ENCODE assay signal across 19 cellular contexts in genomic region chr4:98608343-98608742, GRCh38. TPM values are rescaled to one million over a fixed set of nuclear protein-coding genes. Genes with fewer than 3 reads are reported as not detected.
DNase-seq lines count a peak whose midpoint lies in the region; ATAC-seq, FAIRE-seq and TF ChIP-seq lines count a peak whose summit lies in the region.
"Had no signal": no experiment of that assay in that cellular context is flagged by ENCODE, and none has a peak within 500 bp of the region (broad histone marks: within the 10 kb centered on the region; RNA-seq: fewer than 3 reads in every experiment).

No MANE protein-coding gene starts in this region.

- no peaks in the 10 kb centered on the region; a peak in 1 of 7 replicates for H3K27me3 ChIP-seq in H1 (replicated peaks in 1 of 4; ENCODE audit: control insufficient read depth in 3 of 4, extremely low read depth in 1 of 4, insufficient read depth in 3 of 4, low read length in 3 of 4)

- H3K4me1 Mint-ChIP-seq in activated CD8-positive, alpha-beta T cell treated with anti-CD3 and anti-CD28 coated beads, Interleukin-2, amount 10 ng/mL, durations not matched to agents 7 days and 5 days (ENCODE audit: low read depth): peaks cover 46% of the 10 kb centered on the region
- H3K4me1 Mint-ChIP-seq in activated CD8-positive, alpha-beta T cell treated with anti-CD3 and anti-CD28 coated beads for 36 hours (ENCODE audit: low read depth): peaks cover 48% of the 10 kb centered on the region

- H3K4me3 ChIP-seq in H1 (ENCODE audit: extremely low read depth in 1 of 4, insufficient read depth in 2 of 4, low read depth in 3 of 4, low read length in 4 of 4): no peak overlapping the region
- H3K4me3 ChIP-seq: A549, HAP-1 had no signal

- H3K27ac ChIP-seq in KOPT-K1 (ENCODE audit: low read depth, low read length, poor library complexity, severe bottlenecking) (peak overlapping the region; percentile 45), H1 (ENCODE audit: low read depth, low read length) (no peak overlapping the region)
- H3K27ac ChIP-seq: A549, HL-60, RWPE1 had no signal

- H3K14ac ChIP-seq in H1 (ENCODE audit: insufficient read length): no peak overlapping the region

- no peak overlapping the region for H4K8ac ChIP-seq in H1 (ENCODE audit: extremely low read depth, insufficient read depth, low read length)

- peak overlapping the region; percentile 26; the same call in 1 of the 2 replicates for H2BK5ac ChIP-seq in H1 (ENCODE audit: low read depth, low read length)

- peaks cover 0 to 38% of the 10 kb centered on the region in 2 experiments; a peak in 2 of 4 replicates for H3K79me2 ChIP-seq in H1 (ENCODE audit: control insufficient read depth in 1 of 2, insufficient read depth in 2 of 2, low read length in 2 of 2)

- DNase-seq in activated CD8-positive, alpha-beta T cell treated with anti-CD3 and anti-CD28 coated beads, Interleukin-2, amount 10 ng/mL, durations not matched to agents 7 days and 5 days: no peak
- DNase-seq in activated CD8-positive, alpha-beta T cell treated with anti-CD3 and anti-CD28 coated beads for 36 hours: no peak
- DNase-seq in H1 (ENCODE audit: low read depth in 1 of 2, low spot score in 2 of 2) (no peak), occipital lobe (lab: John Stamatoyannopoulos, UW) (no peak), NCI-H2081 treated with DMSO at 0.1 percent for 48 hours (lab: John Stamatoyannopoulos, UW) (no peak)
- DNase-seq in stimulated activated CD4-positive, alpha-beta T cell treated with anti-CD3 and anti-CD28 coated beads, Interleukin-2, amount 100 ng/mL, for 24 hours: no peak
- DNase-seq: DMS153, NCI-H1417 treated with DMSO at 0.1 percent for 48 hours, NCI-H1930, NCI-H510A treated with DMSO at 0.1 percent for 48 hours, NCI-H82, PC-3 had no signal

- no peak overlapping the region for H4K5ac ChIP-seq in H1 (ENCODE audit: insufficient read length, low read depth, low read length)

- no peak for TF ChIP-seq CTCF in activated CD8-positive, alpha-beta T cell treated with anti-CD3 and anti-CD28 coated beads for 36 hours (IDR thresholded peaks at IDR 0.05)
- no peak for TF ChIP-seq CTCF in H1 (IDR thresholded peaks at IDR 0.05; ENCODE audit: control extremely low read depth in 1 of 3, insufficient read depth in 1 of 3, low read depth in 1 of 3, low read length in 3 of 3)

- CTCF ChIA-PET in activated CD8-positive, alpha-beta T cell treated with anti-CD3 and anti-CD28 coated beads, Interleukin-2, amount 10 ng/mL, durations not matched to agents 7 days and 5 days (lab: Charles Lee): no interaction called here
- CTCF ChIA-PET in activated CD8-positive, alpha-beta T cell treated with anti-CD3 and anti-CD28 coated beads for 36 hours (lab: Charles Lee): no interaction called here
- CTCF ChIA-PET in H1 (lab: Charles Lee; ENCODE audit: partially characterized antibody): interaction anchor here (1.1 kb wide), 2 partner anchors 9 to 20 kb away, joined by 3 read pairs; no protein-coding TSS in a partner anchor

- H2BK12ac ChIP-seq in H1 (ENCODE audit: low read depth, low read length): peak overlapping the region; percentile 19; the same call in 1 of the 2 replicates

- no peak overlapping the region for H3K56ac ChIP-seq in H1 (replicated peaks; ENCODE audit: insufficient read length, low read depth, low read length)

- 0 out of 2 replicates have a peak overlapping the region, but pooled peaks have one; percentile 55 for H2BK20ac ChIP-seq in H1 (ENCODE audit: low read length)

- intact Hi-C loops in activated CD8-positive, alpha-beta T cell treated with anti-CD3 and anti-CD28 coated beads for 36 hours (cut with micrococcal nuclease): loop anchor here (10.0 kb wide), 1 partner anchor 124 kb away; no protein-coding TSS in a partner anchor

- TF ChIP-seq RAD21 in H1 (IDR thresholded peaks at IDR 0.05 in 1 of 2, conservative IDR thresholded peaks at IDR 0.05 in 1 of 2; ENCODE audit: low read depth in 2 of 2, low read length in 2 of 2): no peak

- 82% methylated on average over 5 of the region's 5 CpGs; no CpG with 5 or more reads in 1 of the 2 experiments for WGBS in H1 (ENCODE audit: extremely low coverage in 1 of 2, insufficient coverage in 1 of 2, insufficient read length in 1 of 2, insufficient replicate concordance in 2 of 2, low coverage in 1 of 2, low lambda C conversion rate in 2 of 2, missing lambda C conversion rate in 1 of 2), 2 experiments

- H3K4me3 Mint-ChIP-seq in activated CD8-positive, alpha-beta T cell treated with anti-CD3 and anti-CD28 coated beads, Interleukin-2, amount 10 ng/mL, durations not matched to agents 7 days and 5 days: no peak overlapping the region
- H3K4me3 Mint-ChIP-seq in activated CD8-positive, alpha-beta T cell treated with anti-CD3 and anti-CD28 coated beads for 36 hours: no peak overlapping the region

- H2AK5ac ChIP-seq in H1 (ENCODE audit: low read depth, low read length): 0 out of 2 replicates have a peak overlapping the region, but pooled peaks have one; percentile 32

- peaks cover 12 to 27% (median 22%) of the 10 kb centered on the region in 4 experiments for H3K4me1 ChIP-seq in H1 (replicated peaks in 1 of 4; ENCODE audit: control insufficient read depth in 3 of 4, insufficient read depth in 4 of 4, low read length in 3 of 4)
- H3K4me1 ChIP-seq: A549 had no signal

- no peak overlapping the region for H3K9ac ChIP-seq in H1 (replicated peaks in 1 of 4; ENCODE audit: extremely low read depth in 1 of 4, low read depth in 3 of 4, low read length in 3 of 4)

- H2AFZ ChIP-seq in H1 (ENCODE audit: low read length): no peak overlapping the region

- H3K27me3 Mint-ChIP-seq in activated CD8-positive, alpha-beta T cell treated with anti-CD3 and anti-CD28 coated beads, Interleukin-2, amount 10 ng/mL, durations not matched to agents 7 days and 5 days (ENCODE audit: low read depth): no peaks in the 10 kb centered on the region
- no peaks in the 10 kb centered on the region for H3K27me3 Mint-ChIP-seq in activated CD8-positive, alpha-beta T cell treated with anti-CD3 and anti-CD28 coated beads for 36 hours

- H3K9me3 Mint-ChIP-seq in activated CD8-positive, alpha-beta T cell treated with anti-CD3 and anti-CD28 coated beads, Interleukin-2, amount 10 ng/mL, durations not matched to agents 7 days and 5 days (ENCODE audit: insufficient read depth): no peaks in the 10 kb centered on the region
- H3K9me3 Mint-ChIP-seq in activated CD8-positive, alpha-beta T cell treated with anti-CD3 and anti-CD28 coated beads for 36 hours: peaks cover 2% of the 10 kb centered on the region

- POLR2A ChIA-PET in activated CD8-positive, alpha-beta T cell treated with anti-CD3 and anti-CD28 coated beads, Interleukin-2, amount 10 ng/mL, durations not matched to agents 7 days and 5 days (lab: Charles Lee): no interaction called here
- POLR2A ChIA-PET in activated CD8-positive, alpha-beta T cell treated with anti-CD3 and anti-CD28 coated beads for 36 hours (lab: Charles Lee): no interaction called here
- POLR2A ChIA-PET in H1 (lab: Charles Lee; ENCODE audit: partially characterized antibody): interaction anchor here (2.1 kb wide), 1 partner anchor 71 kb away, joined by 6 read pairs; no protein-coding TSS in a partner anchor

- no peak overlapping the region for H2BK120ac ChIP-seq in H1 (replicated peaks; ENCODE audit: low read depth, low read length)

- TF ChIP-seq EP300 in H1 (IDR thresholded peaks at IDR 0.05; ENCODE audit: borderline replicate concordance in 1 of 2, low read depth in 2 of 2, low read length in 2 of 2): no peak

- H3K4me2 ChIP-seq in H1 (ENCODE audit: insufficient read depth in 1 of 2, low read depth in 2 of 2, low read length in 2 of 2): no peak overlapping the region
- H3K4me2 ChIP-seq: A549 had no signal

- no peak overlapping the region for H2BK15ac ChIP-seq in H1 (ENCODE audit: low read length)

- no peaks in the 10 kb centered on the region for H3K36me3 ChIP-seq in KOPT-K1 (ENCODE audit: insufficient read depth, low read length)
- no peaks in the 10 kb centered on the region for H3K36me3 ChIP-seq in H1 (ENCODE audit: control insufficient read depth in 2 of 4, insufficient read depth in 4 of 4, low read length in 3 of 4)
- H3K36me3 ChIP-seq: HAP-1 had no signal

- no peak overlapping the region for H3K23ac ChIP-seq in H1 (ENCODE audit: insufficient read length)

- no peaks in the 10 kb centered on the region for H3K23me2 ChIP-seq in H1 (ENCODE audit: low read depth, low read length)

- peaks cover 4% of the 10 kb centered on the region for H3K79me1 ChIP-seq in H1 (ENCODE audit: low read depth, low read length)

- no peaks in the 10 kb centered on the region for H4K20me1 ChIP-seq in H1 (replicated peaks in 1 of 2; ENCODE audit: control insufficient read depth in 1 of 2, insufficient read depth in 2 of 2, low read length in 2 of 2)

- H3K18ac ChIP-seq in H1 (ENCODE audit: extremely low read depth, low read length): no peak overlapping the region

- H3K9me3 ChIP-seq in KOPT-K1 (ENCODE audit: insufficient read depth, low read length, poor library complexity, severe bottlenecking) (no peaks in the 10 kb centered on the region), H1 (ENCODE audit: insufficient read depth in 2 of 2, low read depth in 1 of 2, low read length in 1 of 2) (no peaks in the 10 kb centered on the region)
- H3K9me3 ChIP-seq: A549, HAP-1 had no signal

- no peak overlapping the region for H4K91ac ChIP-seq in H1 (replicated peaks; ENCODE audit: insufficient read length, low read length)

- H3K4ac ChIP-seq in H1 (replicated peaks; ENCODE audit: insufficient read length, low read depth, low read length): no peak overlapping the region

- FAIRE-seq in H1 (lab: Jason Lieb, UNC): no peak
- FAIRE-seq: A549, HTR-8/SVneo had no signal

- ATAC-seq in activated CD8-positive, alpha-beta T cell treated with anti-CD3 and anti-CD28 coated beads, Interleukin-2, amount 10 ng/mL, durations not matched to agents 7 days and 5 days: no peak
- ATAC-seq in activated CD8-positive, alpha-beta T cell treated with anti-CD3 and anti-CD28 coated beads for 36 hours: no peak
- ATAC-seq in HG02610 (IDR thresholded peaks at IDR 0.05; ENCODE audit: unreplicated experiment): no peak
- ATAC-seq: A549, PC-3 had no signal

- peak overlapping the region; percentile 50 for H3K27ac Mint-ChIP-seq in activated CD8-positive, alpha-beta T cell treated with anti-CD3 and anti-CD28 coated beads, Interleukin-2, amount 10 ng/mL, durations not matched to agents 7 days and 5 days
- no peak overlapping the region for H3K27ac Mint-ChIP-seq in activated CD8-positive, alpha-beta T cell treated with anti-CD3 and anti-CD28 coated beads for 36 hours

- TF ChIP-seq POLR2A in H1 (IDR thresholded peaks at IDR 0.05; ENCODE audit: control extremely low read depth in 1 of 2, low read depth in 2 of 2, low read length in 2 of 2): no peak

- peaks cover 17% of the 10 kb centered on the region for H3K36me3 Mint-ChIP-seq in activated CD8-positive, alpha-beta T cell treated with anti-CD3 and anti-CD28 coated beads, Interleukin-2, amount 10 ng/mL, durations not matched to agents 7 days and 5 days (ENCODE audit: low read depth)
- H3K36me3 Mint-ChIP-seq in activated CD8-positive, alpha-beta T cell treated with anti-CD3 and anti-CD28 coated beads for 36 hours (ENCODE audit: low read depth): no peaks in the 10 kb centered on the region

RNA-seq across cellular contexts. Expression of gene TSPAN5, which starts 50.1 kb away (rescaled TPM):
- total RNA-seq in activated CD8-positive, alpha-beta T cell treated with anti-CD3 and anti-CD28 coated beads, Interleukin-2, amount 10 ng/mL, durations not matched to agents 7 days and 5 days: 10 to 100 TPM; 18.6 to 21.5 TPM
- 10 to 100 TPM; 18.5 to 21.9 TPM for total RNA-seq in activated CD8-positive, alpha-beta T cell treated with anti-CD3 and anti-CD28 coated beads for 36 hours
- total RNA-seq in H1 (2021; fragmentation: NEBNext Ultra II Directional; extraction: Animal tissue kit (Norgen Biotek cat#: 25700)): 20.9 and 21.2 TPM in 2 replicates
- 13.1 and 17.6 TPM in 2 replicates for polyA plus RNA-seq in H1 (2011; rRNA removed)
- polyA plus RNA-seq in H1 (2011; cell fraction: cytosol; rRNA removed): 17.2 TPM
- 10.6 TPM for polyA plus RNA-seq in H1 (2011; cell fraction: nucleus; rRNA removed)
- 13.0 to 16.3 TPM (median 14.4 TPM) in 4 replicates for polyA plus RNA-seq in H1 (2012, experiment 1 of 2)
- polyA plus RNA-seq in H1 (2012, experiment 2 of 2): 9.0 TPM
- 18.1 TPM for polyA plus RNA-seq in H1 (2013, experiment 1 of 2)
- 24.4 TPM for polyA plus RNA-seq in H1 (2013, experiment 2 of 2)
- 21.1 and 28.0 TPM in 2 replicates for polyA minus RNA-seq in H1 (2011; rRNA and poly(A)+ RNA removed)
- polyA minus RNA-seq in H1 (2011; cell fraction: cytosol; rRNA and poly(A)+ RNA removed): 12.2 TPM
- polyA minus RNA-seq in H1 (2011; cell fraction: nucleus; rRNA and poly(A)+ RNA removed): 16.1 TPM
- total RNA-seq in occipital lobe: 90.5 TPM
